Comparison of ENCODE assay signal across 1 cellular context in genomic region chr4:25233737-25234389, GRCh38.
TF ChIP-seq lines count a peak whose summit lies in the region.

Gene PI4K2B, plus strand, starts transcription at chr4:25234033. Its CDS starts 131 bp downstream, at chr4:25234164.

TF ChIP-seq in HepG2, 621 proteins besides CTCF, POLR2A, EP300 and RAD21 (continued from another document and continues in another):
- TF ChIP-seq, protein P1, sequence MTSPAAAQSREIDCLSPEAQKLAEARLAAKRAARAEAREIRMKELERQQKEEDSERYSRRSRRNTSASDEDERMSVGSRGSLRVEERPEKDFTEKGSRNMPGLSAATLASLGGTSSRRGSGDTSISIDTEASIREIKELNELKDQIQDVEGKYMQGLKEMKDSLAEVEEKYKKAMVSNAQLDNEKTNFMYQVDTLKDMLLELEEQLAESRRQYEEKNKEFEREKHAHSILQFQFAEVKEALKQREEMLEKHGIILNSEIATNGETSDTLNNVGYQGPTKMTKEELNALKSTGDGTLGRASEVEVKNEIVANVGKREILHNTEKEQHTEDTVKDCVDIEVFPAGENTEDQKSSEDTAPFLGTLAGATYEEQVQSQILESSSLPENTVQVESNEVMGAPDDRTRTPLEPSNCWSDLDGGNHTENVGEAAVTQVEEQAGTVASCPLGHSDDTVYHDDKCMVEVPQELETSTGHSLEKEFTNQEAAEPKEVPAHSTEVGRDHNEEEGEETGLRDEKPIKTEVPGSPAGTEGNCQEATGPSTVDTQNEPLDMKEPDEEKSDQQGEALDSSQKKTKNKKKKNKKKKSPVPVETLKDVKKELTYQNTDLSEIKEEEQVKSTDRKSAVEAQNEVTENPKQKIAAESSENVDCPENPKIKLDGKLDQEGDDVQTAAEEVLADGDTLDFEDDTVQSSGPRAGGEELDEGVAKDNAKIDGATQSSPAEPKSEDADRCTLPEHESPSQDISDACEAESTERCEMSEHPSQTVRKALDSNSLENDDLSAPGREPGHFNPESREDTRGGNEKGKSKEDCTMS (CRISPR knock-in tag; conservative IDR thresholded peaks at IDR 0.05): no peak
- TF ChIP-seq HMG20B (CRISPR knock-in tag; conservative IDR thresholded peaks at IDR 0.05) (no peak), ZNF567 (CRISPR knock-in tag; IDR thresholded peaks at IDR 0.05; ENCODE audit: borderline replicate concordance) (0 out of 2 replicates have a peak, but pooled peaks have one; percentile 43), YEATS2 (CRISPR knock-in tag; IDR thresholded peaks at IDR 0.05; ENCODE audit: borderline replicate concordance) (peak; percentile 9; the same call in 1 of the 2 replicates), ZNF207 (IDR thresholded peaks at IDR 0.05; ENCODE audit: borderline replicate concordance) (no peak), FOXJ3 (CRISPR knock-in tag; IDR thresholded peaks at IDR 0.05; ENCODE audit: borderline replicate concordance) (no peak), TFDP2 (CRISPR knock-in tag; IDR thresholded peaks at IDR 0.05) (peak; percentile 82), ZNF619 (CRISPR knock-in tag; IDR thresholded peaks at IDR 0.05) (no peak), ZMYM3 (CRISPR knock-in tag; IDR thresholded peaks at IDR 0.05) (no peak), RARA (CRISPR knock-in tag; IDR thresholded peaks at IDR 0.05) (no peak), FIP1L1 (IDR thresholded peaks at IDR 0.05; ENCODE audit: borderline replicate concordance, insufficient read depth, low read depth, low read length) (no peak), TBX2 (CRISPR knock-in tag; IDR thresholded peaks at IDR 0.05; ENCODE audit: borderline replicate concordance) (peak; percentile 68; the same call in 1 of the 2 replicates), AFF4 (CRISPR knock-in tag; IDR thresholded peaks at IDR 0.05) (no peak), ZNF354B (CRISPR knock-in tag; IDR thresholded peaks at IDR 0.05) (0 out of 2 replicates have a peak, but pooled peaks have one; percentile 72), CENPBD1 (CRISPR knock-in tag; IDR thresholded peaks at IDR 0.05; ENCODE audit: borderline replicate concordance, low read depth) (no peak; the same call in 1 of the 2 replicates), MEIS2 (CRISPR knock-in tag; IDR thresholded peaks at IDR 0.05) (peak; percentile 76; the same call in 1 of the 2 replicates), ZNF607 (CRISPR knock-in tag; IDR thresholded peaks at IDR 0.05; ENCODE audit: borderline replicate concordance) (no peak; the same call in 1 of the 2 replicates), HDAC2 (CRISPR knock-in tag; IDR thresholded peaks at IDR 0.05) (no peak), NFYB (CRISPR knock-in tag; IDR thresholded peaks at IDR 0.05) (no peak), ZBTB37 (CRISPR knock-in tag; IDR thresholded peaks at IDR 0.05) (no peak), HNF4A (CRISPR knock-in tag; IDR thresholded peaks at IDR 0.05) (no peak), ZBTB44 (CRISPR knock-in tag; IDR thresholded peaks at IDR 0.05) (no peak), E2F1 (CRISPR knock-in tag; IDR thresholded peaks at IDR 0.05) (no peak; the same call in 1 of the 2 replicates), NCOR1 (IDR thresholded peaks at IDR 0.05; ENCODE audit: borderline replicate concordance, low read length) (no peak), MAFK (conservative IDR thresholded peaks at IDR 0.05 in 1 of 2, IDR thresholded peaks at IDR 0.05 in 1 of 2; ENCODE audit: low read length in 2 of 2) (no peak), ZNF557 (CRISPR knock-in tag; IDR thresholded peaks at IDR 0.05) (no peak), ZSCAN22 (CRISPR knock-in tag; IDR thresholded peaks at IDR 0.05) (no peak), ZNF549 (CRISPR knock-in tag; IDR thresholded peaks at IDR 0.05) (no peak), TSC22D2 (CRISPR knock-in tag; IDR thresholded peaks at IDR 0.05; ENCODE audit: borderline replicate concordance) (no peak), ELF1 (CRISPR knock-in tag; IDR thresholded peaks at IDR 0.05) (0 out of 2 replicates have a peak, but pooled peaks have one; percentile 18), RAD51 (IDR thresholded peaks at IDR 0.05; ENCODE audit: borderline replicate concordance) (no peak), ZNF782 (CRISPR knock-in tag; IDR thresholded peaks at IDR 0.05; ENCODE audit: borderline replicate concordance) (0 out of 2 replicates have a peak, but pooled peaks have one; percentile 42), MED13 (CRISPR knock-in tag; IDR thresholded peaks at IDR 0.05) (no peak)
- TF ChIP-seq, protein P2, sequence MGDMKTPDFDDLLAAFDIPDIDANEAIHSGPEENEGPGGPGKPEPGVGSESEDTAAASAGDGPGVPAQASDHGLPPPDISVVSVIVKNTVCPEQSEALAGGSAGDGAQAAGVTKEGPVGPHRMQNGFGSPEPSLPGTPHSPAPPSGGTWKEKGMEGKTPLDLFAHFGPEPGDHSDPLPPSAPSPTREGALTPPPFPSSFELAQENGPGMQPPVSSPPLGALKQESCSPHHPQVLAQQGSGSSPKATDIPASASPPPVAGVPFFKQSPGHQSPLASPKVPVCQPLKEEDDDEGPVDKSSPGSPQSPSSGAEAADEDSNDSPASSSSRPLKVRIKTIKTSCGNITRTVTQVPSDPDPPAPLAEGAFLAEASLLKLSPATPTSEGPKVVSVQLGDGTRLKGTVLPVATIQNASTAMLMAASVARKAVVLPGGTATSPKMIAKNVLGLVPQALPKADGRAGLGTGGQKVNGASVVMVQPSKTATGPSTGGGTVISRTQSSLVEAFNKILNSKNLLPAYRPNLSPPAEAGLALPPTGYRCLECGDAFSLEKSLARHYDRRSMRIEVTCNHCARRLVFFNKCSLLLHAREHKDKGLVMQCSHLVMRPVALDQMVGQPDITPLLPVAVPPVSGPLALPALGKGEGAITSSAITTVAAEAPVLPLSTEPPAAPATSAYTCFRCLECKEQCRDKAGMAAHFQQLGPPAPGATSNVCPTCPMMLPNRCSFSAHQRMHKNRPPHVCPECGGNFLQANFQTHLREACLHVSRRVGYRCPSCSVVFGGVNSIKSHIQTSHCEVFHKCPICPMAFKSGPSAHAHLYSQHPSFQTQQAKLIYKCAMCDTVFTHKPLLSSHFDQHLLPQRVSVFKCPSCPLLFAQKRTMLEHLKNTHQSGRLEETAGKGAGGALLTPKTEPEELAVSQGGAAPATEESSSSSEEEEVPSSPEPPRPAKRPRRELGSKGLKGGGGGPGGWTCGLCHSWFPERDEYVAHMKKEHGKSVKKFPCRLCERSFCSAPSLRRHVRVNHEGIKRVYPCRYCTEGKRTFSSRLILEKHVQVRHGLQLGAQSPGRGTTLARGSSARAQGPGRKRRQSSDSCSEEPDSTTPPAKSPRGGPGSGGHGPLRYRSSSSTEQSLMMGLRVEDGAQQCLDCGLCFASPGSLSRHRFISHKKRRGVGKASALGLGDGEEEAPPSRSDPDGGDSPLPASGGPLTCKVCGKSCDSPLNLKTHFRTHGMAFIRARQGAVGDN (CRISPR knock-in tag; IDR thresholded peaks at IDR 0.05): peak; percentile 86
- TF ChIP-seq, protein P3, sequence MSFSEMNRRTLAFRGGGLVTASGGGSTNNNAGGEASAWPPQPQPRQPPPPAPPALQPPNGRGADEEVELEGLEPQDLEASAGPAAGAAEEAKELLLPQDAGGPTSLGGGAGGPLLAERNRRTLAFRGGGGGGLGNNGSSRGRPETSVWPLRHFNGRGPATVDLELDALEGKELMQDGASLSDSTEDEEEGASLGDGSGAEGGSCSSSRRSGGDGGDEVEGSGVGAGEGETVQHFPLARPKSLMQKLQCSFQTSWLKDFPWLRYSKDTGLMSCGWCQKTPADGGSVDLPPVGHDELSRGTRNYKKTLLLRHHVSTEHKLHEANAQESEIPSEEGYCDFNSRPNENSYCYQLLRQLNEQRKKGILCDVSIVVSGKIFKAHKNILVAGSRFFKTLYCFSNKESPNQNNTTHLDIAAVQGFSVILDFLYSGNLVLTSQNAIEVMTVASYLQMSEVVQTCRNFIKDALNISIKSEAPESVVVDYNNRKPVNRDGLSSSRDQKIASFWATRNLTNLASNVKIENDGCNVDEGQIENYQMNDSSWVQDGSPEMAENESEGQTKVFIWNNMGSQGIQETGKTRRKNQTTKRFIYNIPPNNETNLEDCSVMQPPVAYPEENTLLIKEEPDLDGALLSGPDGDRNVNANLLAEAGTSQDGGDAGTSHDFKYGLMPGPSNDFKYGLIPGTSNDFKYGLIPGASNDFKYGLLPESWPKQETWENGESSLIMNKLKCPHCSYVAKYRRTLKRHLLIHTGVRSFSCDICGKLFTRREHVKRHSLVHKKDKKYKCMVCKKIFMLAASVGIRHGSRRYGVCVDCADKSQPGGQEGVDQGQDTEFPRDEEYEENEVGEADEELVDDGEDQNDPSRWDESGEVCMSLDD (CRISPR knock-in tag; IDR thresholded peaks at IDR 0.05; ENCODE audit: borderline replicate concordance): no peak
- TF ChIP-seq, protein P4, sequence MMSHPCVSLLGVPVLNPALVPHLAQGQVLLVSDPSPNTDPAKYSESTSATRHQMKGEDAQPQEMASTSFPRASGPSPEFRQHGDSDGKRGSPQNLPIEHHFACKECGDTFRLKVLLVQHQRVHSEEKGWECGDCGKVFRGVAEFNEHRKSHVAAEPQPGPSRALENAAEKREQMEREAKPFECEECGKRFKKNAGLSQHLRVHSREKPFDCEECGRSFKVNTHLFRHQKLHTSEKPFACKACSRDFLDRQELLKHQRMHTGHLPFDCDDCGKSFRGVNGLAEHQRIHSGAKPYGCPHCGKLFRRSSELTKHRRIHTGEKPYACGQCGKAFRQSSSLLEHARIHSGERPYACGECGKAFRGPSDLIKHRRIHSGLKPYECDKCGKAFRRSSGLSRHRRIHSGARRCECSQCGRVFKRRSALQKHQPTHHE (CRISPR knock-in tag; IDR thresholded peaks at IDR 0.05; ENCODE audit: borderline replicate concordance): no peak
